Comparison of ENCODE assay signal across 17 cellular contexts in the genomic region with DNA sequence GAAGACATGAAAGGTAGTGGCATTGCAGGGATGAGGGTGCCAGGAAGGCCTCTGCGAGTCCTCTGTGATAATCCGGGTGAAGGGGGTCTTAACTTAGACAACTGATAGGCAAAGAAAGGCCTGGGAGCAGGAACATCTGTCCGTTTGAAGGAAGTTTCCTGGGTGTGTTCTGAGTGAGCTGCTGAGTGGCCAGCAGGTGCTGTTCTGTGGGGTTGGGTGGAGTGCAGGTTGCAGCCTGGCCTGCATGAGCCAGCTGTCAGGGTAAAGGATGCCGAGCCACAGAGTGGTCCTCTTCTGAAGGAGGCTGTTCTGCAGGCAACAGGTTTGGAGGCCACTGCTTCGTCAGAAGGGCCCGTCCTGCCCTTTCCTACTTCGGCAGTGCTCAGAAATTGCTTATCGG.
A peak's percentile ranks its signal among the peaks of the same experiment; 100 is the strongest.
DNase-seq lines count a peak whose midpoint lies in the region; TF ChIP-seq lines count a peak whose summit lies in the region.
"Had no signal": no experiment of that assay in that cellular context is flagged by ENCODE, and none has a peak within 500 bp of the region (broad histone marks: within the 10 kb centered on the region; RNA-seq: fewer than 3 reads in every experiment).

No MANE protein-coding gene starts in this region.

- no peak overlapping the region for H2AFZ ChIP-seq in mesenchymal stem cell (ENCODE audit: low read depth, low read length)

- peak overlapping the region in 1 of 2 experiments; percentile 30 for H3K14ac ChIP-seq in mesenchymal stem cell (ENCODE audit: low read length in 2 of 2)

- peaks cover 68 to 77% (median 70%) of the 10 kb centered on the region in 10 experiments for H3K4me1 ChIP-seq in BLaER1 treated with 17β-estradiol and CSF1 and Interleukin-3, amounts not matched to agents 10 nM and 100 nM
- H3K4me1 ChIP-seq in mesenchymal stem cell (ENCODE audit: control insufficient read depth, insufficient read depth, low read depth, low read length) (no peaks in the 10 kb centered on the region), BE2C (peaks cover 18% of the 10 kb centered on the region)
- H3K4me1 ChIP-seq: Caco-2, uterus had no signal

- H3K79me1 ChIP-seq in mesenchymal stem cell (replicated peaks; ENCODE audit: low read length, poor library complexity, severe bottlenecking) = peaks cover 2% of the 10 kb centered on the region

- no peak overlapping the region for H3K18ac ChIP-seq in mesenchymal stem cell (ENCODE audit: low read depth in 1 of 2, low read length in 2 of 2)

- peaks cover 0 to 6% (median 5%) of the 10 kb centered on the region in 11 experiments; a peak in 9 of 22 replicates for H3K9me3 ChIP-seq in BLaER1 treated with 17β-estradiol and CSF1 and Interleukin-3, amounts not matched to agents 10 nM and 100 nM (replicated peaks in 1 of 11)
- H3K9me3 ChIP-seq in mesenchymal stem cell (ENCODE audit: control insufficient read depth, low read length) (no peaks in the 10 kb centered on the region), BE2C (no peaks in the 10 kb centered on the region)
- H3K9me3 ChIP-seq: Caco-2, uterus had no signal

- peak overlapping the region in 8 of 11 experiments; percentile 7 to 59 (median 14); a peak in 15 of 22 replicates for H3K27ac ChIP-seq in BLaER1 treated with 17β-estradiol and CSF1 and Interleukin-3, amounts not matched to agents 10 nM and 100 nM
- no peak overlapping the region for H3K27ac ChIP-seq in mesenchymal stem cell (ENCODE audit: low read length, poor library complexity, severe bottlenecking)
- H3K27ac ChIP-seq: RWPE1, uterus had no signal

- no peak overlapping the region for H3K23ac ChIP-seq in mesenchymal stem cell (ENCODE audit: low read length in 2 of 2)

- TF ChIP-seq CTCF in BE2C (IDR thresholded peaks at IDR 0.05; ENCODE audit: low read depth, low read length) = no peak

- no peak overlapping the region for H3K4me3 ChIP-seq in BLaER1 treated with 17β-estradiol and CSF1 and Interleukin-3, amounts not matched to agents 10 nM and 100 nM
- H3K4me3 ChIP-seq in mesenchymal stem cell (ENCODE audit: insufficient read depth in 1 of 2, low read depth in 1 of 2, low read length in 2 of 2) = no peak overlapping the region
- H3K4me3 ChIP-seq in BE2C (ENCODE audit: low read depth, low read length) = no peak overlapping the region
- H3K4me3 ChIP-seq: uterus had no signal

- DNase-seq in NCI-H1417 (lab: John Stamatoyannopoulos, UW) = peak in 2 of 3 experiments; percentile 22 to 44
- DNase-seq in NCI-H1417 treated with DMSO at 0.1 percent for 48 hours (lab: John Stamatoyannopoulos, UW) = no peak
- peak; percentile 36 for DNase-seq in NCI-H510A (lab: John Stamatoyannopoulos, UW)
- DNase-seq in mesenchymal stem cell = no peak
- no peak for DNase-seq in stimulated activated CD8-positive, alpha-beta memory T cell treated with anti-CD3 and anti-CD28 coated beads, Interleukin-4, amount 100 ng/mL, for 48 hours
- DNase-seq in pons (ENCODE audit: low spot score) = no peak
- no peak for DNase-seq in BE2C
- DNase-seq: activated naive CD8-positive, alpha-beta T cell treated with anti-CD3 and anti-CD28 coated beads for 36 hours; Caco-2; GF-D8; glutamatergic neuron; H7; NCI-H187 treated with DMSO at 0.1 percent for 48 hours; retina; uterus had no signal

- H2BK5ac ChIP-seq in mesenchymal stem cell (ENCODE audit: low read depth, low read length, poor library complexity, severe bottlenecking) = no peak overlapping the region

- H2BK15ac ChIP-seq in mesenchymal stem cell (ENCODE audit: low read depth, poor library complexity, severe bottlenecking) = no peak overlapping the region

- no peaks in the 10 kb centered on the region for H3K27me3 ChIP-seq in BLaER1 treated with 17β-estradiol and CSF1 and Interleukin-3, amounts not matched to agents 10 nM and 100 nM
- H3K27me3 ChIP-seq in mesenchymal stem cell (ENCODE audit: control insufficient read depth in 1 of 2, insufficient read depth in 1 of 2, low read length in 2 of 2) (no peaks in the 10 kb centered on the region), BE2C (no peaks in the 10 kb centered on the region)
- H3K27me3 ChIP-seq: uterus had no signal

- no peak overlapping the region for H2BK120ac ChIP-seq in mesenchymal stem cell (ENCODE audit: low read depth, low read length)

- peaks cover 0 to 20% (median 11%) of the 10 kb centered on the region in 11 experiments; a peak in 11 of 22 replicates for H3K36me3 ChIP-seq in BLaER1 treated with 17β-estradiol and CSF1 and Interleukin-3, amounts not matched to agents 10 nM and 100 nM
- H3K36me3 ChIP-seq in mesenchymal stem cell (ENCODE audit: control insufficient read depth in 1 of 2, insufficient read depth in 2 of 2, low read depth in 1 of 2, low read length in 2 of 2) = no peaks in the 10 kb centered on the region
- H3K36me3 ChIP-seq in BE2C = no peaks in the 10 kb centered on the region
- H3K36me3 ChIP-seq: uterus had no signal

- peak overlapping the region in 1 of 2 experiments; percentile 13 for H3K4ac ChIP-seq in mesenchymal stem cell (ENCODE audit: low read depth in 1 of 2, low read length in 2 of 2)

- peak overlapping the region; percentile 48 to 77 (median 66) for H3K4me2 ChIP-seq in BLaER1 treated with 17β-estradiol and CSF1 and Interleukin-3, amounts not matched to agents 10 nM and 100 nM
- no peak overlapping the region for H3K4me2 ChIP-seq in mesenchymal stem cell (ENCODE audit: low read length, poor library complexity, severe bottlenecking)

- peaks cover 4 to 65% (median 51%) of the 10 kb centered on the region in 11 experiments; a peak in 20 of 22 replicates for H4K20me1 ChIP-seq in BLaER1 treated with 17β-estradiol and CSF1 and Interleukin-3, amounts not matched to agents 10 nM and 100 nM

- peak overlapping the region in 6 of 11 experiments; percentile 0 to 50 (median 14); a peak in 5 of 22 replicates for H3K9ac ChIP-seq in BLaER1 treated with 17β-estradiol and CSF1 and Interleukin-3, amounts not matched to agents 10 nM and 100 nM
- no peak overlapping the region for H3K9ac ChIP-seq in mesenchymal stem cell (ENCODE audit: low read length)

- H2AK5ac ChIP-seq in mesenchymal stem cell (ENCODE audit: low read length, severe bottlenecking) = no peak overlapping the region

- WGBS in mesenchymal stem cell = 98% methylated on average over 8 of the region's 8 CpGs

- no peak overlapping the region for H4K91ac ChIP-seq in mesenchymal stem cell (ENCODE audit: low read length)

- no peak overlapping the region for H2BK12ac ChIP-seq in mesenchymal stem cell (ENCODE audit: low read length in 2 of 2)

- peak overlapping the region; percentile 12 for H4K8ac ChIP-seq in mesenchymal stem cell (ENCODE audit: low read length)

Comparison
In these comparisons a context has a peak if more than half of its experiments do, and no peak if none do; other contexts are left out.
1. DNase-seq: peak in NCI-H1417 (2 of 3) and NCI-H510A (single experiment); none in NCI-H1417 treated with DMSO at 0.1 percent for 48 hours (single experiment), mesenchymal stem cell (single experiment), stimulated activated CD8-positive, alpha-beta memory T cell treated with anti-CD3 and anti-CD28 coated beads, Interleukin-4, amount 100 ng/mL, for 48 hours (single experiment), pons (single experiment) and BE2C (single experiment).